Comparison of ENCODE assay signal across 16 cellular contexts in the genomic region with DNA sequence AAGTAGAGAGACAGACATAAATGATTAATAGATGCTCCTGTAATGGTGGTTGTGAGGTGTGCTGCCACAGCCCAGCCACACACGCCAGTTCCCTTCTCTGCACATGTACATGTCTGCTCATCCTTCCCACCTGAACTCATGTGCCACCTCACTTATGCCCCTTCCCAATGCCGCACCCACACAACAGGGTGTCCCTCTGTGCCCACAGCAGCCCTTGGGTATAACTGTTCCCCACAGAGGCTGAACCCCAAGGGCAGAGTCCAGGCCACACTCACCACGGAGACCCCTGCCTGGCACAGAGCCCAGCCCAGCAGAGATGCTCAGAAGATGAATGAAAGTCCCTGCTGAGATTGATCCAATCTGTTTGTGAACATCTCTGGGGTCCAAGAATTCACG. TPM values are rescaled to one million over a fixed set of nuclear protein-coding genes. Genes with fewer than 3 reads are reported as not detected.
DNase-seq lines count a peak whose midpoint lies in the region; ATAC-seq and TF ChIP-seq lines count a peak whose summit lies in the region.
"Had no signal": no experiment of that assay in that cellular context is flagged by ENCODE, and none has a peak within 500 bp of the region (broad histone marks: within the 10 kb centered on the region; RNA-seq: fewer than 3 reads in every experiment).

No MANE protein-coding gene starts in this region.

- no peak for TF ChIP-seq CTCF in CD4-positive, alpha-beta T cell (IDR thresholded peaks at IDR 0.05)
- no peak for TF ChIP-seq CTCF in activated CD8-positive, alpha-beta T cell treated with anti-CD3 and anti-CD28 coated beads for 36 hours (IDR thresholded peaks at IDR 0.05)

- peak overlapping the region; percentile 57 for H3K4me3 Mint-ChIP-seq in CD4-positive, alpha-beta T cell
- H3K4me3 Mint-ChIP-seq in activated CD8-positive, alpha-beta T cell treated with anti-CD3 and anti-CD28 coated beads for 36 hours: no peak overlapping the region
- H3K4me3 Mint-ChIP-seq: nephron, type B pancreatic cell had no signal

- peak overlapping the region; percentile 77 for H3K27ac ChIP-seq in BLaER1
- H3K27ac ChIP-seq in CD4-positive, alpha-beta T cell (ENCODE audit: low read depth, low read length): no peak overlapping the region
- H3K27ac ChIP-seq in effector memory CD4-positive, alpha-beta T cell (ENCODE audit: insufficient read depth, low read length, poor library complexity, severe bottlenecking): no peak overlapping the region
- H3K27ac ChIP-seq: hepatocyte, RWPE1 had no signal

- no peaks in the 10 kb centered on the region for H3K27me3 ChIP-seq in BLaER1
- H3K27me3 ChIP-seq in CD4-positive, alpha-beta T cell (ENCODE audit: control insufficient read depth, insufficient read depth, low read length): no peaks in the 10 kb centered on the region
- H3K27me3 ChIP-seq in effector memory CD4-positive, alpha-beta T cell (replicated peaks; ENCODE audit: control insufficient read depth, insufficient read depth, low read length, poor library complexity, severe bottlenecking): no peaks in the 10 kb centered on the region
- H3K27me3 ChIP-seq: hepatocyte had no signal

- H3K27ac Mint-ChIP-seq in CD4-positive, alpha-beta T cell: peak overlapping the region; percentile 97
- H3K27ac Mint-ChIP-seq in activated CD8-positive, alpha-beta T cell treated with anti-CD3 and anti-CD28 coated beads for 36 hours: peak overlapping the region; percentile 94

- peaks cover 99% of the 10 kb centered on the region for H3K4me1 Mint-ChIP-seq in CD4-positive, alpha-beta T cell (ENCODE audit: low read depth)
- peaks cover 87% of the 10 kb centered on the region for H3K4me1 Mint-ChIP-seq in activated CD8-positive, alpha-beta T cell treated with anti-CD3 and anti-CD28 coated beads for 36 hours (ENCODE audit: low read depth)

- H3K27me3 Mint-ChIP-seq in CD4-positive, alpha-beta T cell: no peaks in the 10 kb centered on the region
- H3K27me3 Mint-ChIP-seq in activated CD8-positive, alpha-beta T cell treated with anti-CD3 and anti-CD28 coated beads for 36 hours: no peaks in the 10 kb centered on the region
- H3K27me3 Mint-ChIP-seq: type B pancreatic cell had no signal

- H4K20me1 ChIP-seq in BLaER1: 0 out of 2 replicates have a peak, but pooled peaks cover 10% of the 10 kb centered on the region

- no peak for ATAC-seq in CD4-positive, alpha-beta T cell (ENCODE audit: poor library complexity)
- ATAC-seq in activated CD8-positive, alpha-beta T cell treated with anti-CD3 and anti-CD28 coated beads for 36 hours: no peak

- POLR2A ChIA-PET in CD4-positive, alpha-beta T cell (lab: Charles Lee): interaction anchor here (2.5 to 15.8 kb wide), 3 partner anchors 20 to 35 kb away, joined by 9 to 1045 read pairs (median 145); partner anchors contain the start of gene IRF1
- POLR2A ChIA-PET in activated CD8-positive, alpha-beta T cell treated with anti-CD3 and anti-CD28 coated beads for 36 hours (lab: Charles Lee): interaction anchor here (8.2 to 8.6 kb wide), 2 partner anchors 23 to 34 kb away, joined by 129 to 298 read pairs; partner anchors contain the start of gene IRF1

- DNase-seq in CD4-positive, alpha-beta T cell: peak in 1 of 10 experiments; percentile 25
- DNase-seq in activated CD8-positive, alpha-beta T cell treated with anti-CD3 and anti-CD28 coated beads for 36 hours: no peak
- DNase-seq in mesenteric fat pad (ENCODE audit: low spot score) (peak; percentile 35), DMS79 (lab: John Stamatoyannopoulos, UW) (no peak), NCI-H2171 (lab: John Stamatoyannopoulos, UW) (no peak), cerebellum (ENCODE audit: low spot score) (no peak)
- DNase-seq in effector memory CD4-positive, alpha-beta T cell: no peak
- DNase-seq: left colon; NCI-H1930; NCI-H774; stimulated activated CD8-positive, alpha-beta memory T cell treated with anti-CD3 and anti-CD28 coated beads, Interleukin-4, amount 100 ng/mL, for 48 hours had no signal

- H3K9me3 ChIP-seq in BLaER1: no peaks in the 10 kb centered on the region
- H3K9me3 ChIP-seq in CD4-positive, alpha-beta T cell (ENCODE audit: control insufficient read depth, low read length): no peaks in the 10 kb centered on the region
- no peaks in the 10 kb centered on the region for H3K9me3 ChIP-seq in effector memory CD4-positive, alpha-beta T cell (ENCODE audit: control insufficient read depth, low read length)

- H3K36me3 Mint-ChIP-seq in CD4-positive, alpha-beta T cell (ENCODE audit: low read depth): peaks cover 28% of the 10 kb centered on the region
- peaks cover 26% of the 10 kb centered on the region for H3K36me3 Mint-ChIP-seq in activated CD8-positive, alpha-beta T cell treated with anti-CD3 and anti-CD28 coated beads for 36 hours (ENCODE audit: low read depth)

- CTCF ChIA-PET in CD4-positive, alpha-beta T cell (lab: Charles Lee): no interaction called here
- CTCF ChIA-PET in activated CD8-positive, alpha-beta T cell treated with anti-CD3 and anti-CD28 coated beads for 36 hours (lab: Charles Lee): no interaction called here

- 0 out of 2 replicates have a peak, but pooled peaks cover 6% of the 10 kb centered on the region for H3K36me3 ChIP-seq in BLaER1
- no peaks in the 10 kb centered on the region for H3K36me3 ChIP-seq in effector memory CD4-positive, alpha-beta T cell (ENCODE audit: control insufficient read depth, insufficient read depth, low read length)

- H3K9me3 Mint-ChIP-seq in CD4-positive, alpha-beta T cell: no peaks in the 10 kb centered on the region
- H3K9me3 Mint-ChIP-seq in activated CD8-positive, alpha-beta T cell treated with anti-CD3 and anti-CD28 coated beads for 36 hours: no peaks in the 10 kb centered on the region
- H3K9me3 Mint-ChIP-seq: nephron, type B pancreatic cell had no signal

- no peak overlapping the region for H3K4me3 ChIP-seq in BLaER1
- H3K4me3 ChIP-seq in effector memory CD4-positive, alpha-beta T cell (ENCODE audit: insufficient read depth, low read depth, low read length, poor library complexity, severe bottlenecking): no peak overlapping the region
- H3K4me3 ChIP-seq: hepatocyte had no signal

- peak overlapping the region; percentile 94 for H3K4me2 ChIP-seq in BLaER1
- H3K4me2 ChIP-seq: hepatocyte had no signal

- H3K4me1 ChIP-seq in BLaER1: peaks cover 100% of the 10 kb centered on the region
- H3K4me1 ChIP-seq in effector memory CD4-positive, alpha-beta T cell (ENCODE audit: control insufficient read depth, insufficient read depth, low read length, poor library complexity, severe bottlenecking): peaks cover 81% of the 10 kb centered on the region

- intact Hi-C loops in CD4-positive, alpha-beta T cell (cut with DNase I, micrococcal nuclease): no loop called here
- intact Hi-C loops in activated CD8-positive, alpha-beta T cell treated with anti-CD3 and anti-CD28 coated beads for 36 hours (cut with micrococcal nuclease): no loop called here

- no peak overlapping the region for H3K9ac ChIP-seq in BLaER1

RNA-seq across cellular contexts. Expression of gene IRF1, which starts 29.7 kb away (rescaled TPM):
- total RNA-seq in CD4-positive, alpha-beta T cell: 1,000 to 10,000 TPM; 1,212 to 1,234 TPM
- 100 to 1,000 TPM; 121 to 128 TPM for total RNA-seq in activated CD8-positive, alpha-beta T cell treated with anti-CD3 and anti-CD28 coated beads for 36 hours
- total RNA-seq in mesenteric fat pad: 61.1 TPM
- total RNA-seq in cerebellum: 2.4 TPM

Comparison
In these comparisons a context has a peak if more than half of its experiments do, and no peak if none do; other contexts are left out.
1. RNA of gene IRF1, which starts 29.7 kb away (total RNA-seq): 1,212 to 1,234 TPM in CD4-positive, alpha-beta T cell, 121 to 128 TPM in activated CD8-positive, alpha-beta T cell treated with anti-CD3 and anti-CD28 coated beads for 36 hours and 61.1 TPM in mesenteric fat pad (single experiment); 2.4 TPM in cerebellum (single experiment); every median in the first group is over 10 times any median in the second.